In the genomic region with DNA sequence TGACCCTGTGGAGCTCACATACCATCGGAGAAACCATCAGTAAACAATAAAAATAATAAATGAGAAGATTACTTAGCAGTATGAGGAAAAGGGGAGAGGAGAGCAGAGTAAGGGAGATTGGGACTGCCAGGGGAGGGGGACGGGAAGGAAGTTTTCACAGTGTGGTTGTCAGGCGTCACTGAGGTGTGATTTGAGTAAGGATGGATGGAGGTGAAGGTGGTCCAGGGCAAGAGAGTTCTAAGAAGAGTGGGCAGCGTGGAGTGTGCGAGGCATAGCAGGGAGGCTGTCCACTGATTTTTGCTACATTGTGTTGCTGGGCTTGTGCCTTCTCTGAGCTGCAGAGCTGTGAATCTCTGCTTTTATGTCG, we compare ENCODE assay signal across 21 cellular contexts.
DNase-seq lines count a peak whose midpoint lies in the region; ATAC-seq and TF ChIP-seq lines count a peak whose summit lies in the region.
"Had no signal": no experiment of that assay in that cellular context is flagged by ENCODE, and none has a peak within 500 bp of the region (broad histone marks: within the 10 kb centered on the region; RNA-seq: fewer than 3 reads in every experiment).

No MANE protein-coding gene starts in this region.

- no peaks in the 10 kb centered on the region for H3K79me2 ChIP-seq in PC-3 (ENCODE audit: low read length)
- no peaks in the 10 kb centered on the region for H3K79me2 ChIP-seq in hepatocyte
- H3K79me2 ChIP-seq in smooth muscle cell (ENCODE audit: low read depth): no peaks in the 10 kb centered on the region

- H3K9me3 ChIP-seq in PC-3 (ENCODE audit: low read length) (no peaks in the 10 kb centered on the region), hepatocyte (ENCODE audit: low read depth) (no peaks in the 10 kb centered on the region), smooth muscle cell (replicated peaks; ENCODE audit: low read depth) (no peaks in the 10 kb centered on the region)
- H3K9me3 ChIP-seq: BLaER1 had no signal

- H4K20me1 ChIP-seq in PC-3 (ENCODE audit: low read length) (no peaks in the 10 kb centered on the region), hepatocyte (ENCODE audit: insufficient read depth, poor library complexity, severe bottlenecking) (no peaks in the 10 kb centered on the region), smooth muscle cell (ENCODE audit: low read depth) (no peaks in the 10 kb centered on the region)
- H4K20me1 ChIP-seq: BLaER1 had no signal

- no peak overlapping the region for H3K4me3 ChIP-seq in PC-3 (ENCODE audit: low read length)
- no peak overlapping the region for H3K4me3 ChIP-seq in hepatocyte
- no peak overlapping the region for H3K4me3 ChIP-seq in smooth muscle cell
- H3K4me3 ChIP-seq: BLaER1 had no signal

- no peaks in the 10 kb centered on the region for H3K36me3 ChIP-seq in PC-3 (ENCODE audit: low read depth, low read length)
- no peaks in the 10 kb centered on the region for H3K36me3 ChIP-seq in hepatocyte (replicated peaks; ENCODE audit: insufficient read depth, low read depth)
- H3K36me3 ChIP-seq in smooth muscle cell (ENCODE audit: low read depth): no peaks in the 10 kb centered on the region
- H3K36me3 ChIP-seq: BLaER1 had no signal

- no peak for TF ChIP-seq CTCF in PC-3 (conservative IDR thresholded peaks at IDR 0.05; ENCODE audit: low read depth, low read length)
- no peak for TF ChIP-seq CTCF in hepatocyte (IDR thresholded peaks at IDR 0.05; ENCODE audit: poor library complexity)
- TF ChIP-seq CTCF in smooth muscle cell (IDR thresholded peaks at IDR 0.05; ENCODE audit: borderline replicate concordance, insufficient read depth, poor library complexity, severe bottlenecking): no peak

- CTCF ChIA-PET in PC-3 (lab: Charles Lee): interaction anchor here (0.5 kb wide), 1 partner anchor 119 kb away, joined by 3 read pairs; the partner anchor contains the start of gene HPGD

- 70% methylated on average over 6 of the region's 6 CpGs for WGBS in hepatocyte (ENCODE audit: low lambda C conversion rate, missing lambda C conversion rate)
- WGBS in smooth muscle cell (ENCODE audit: low lambda C conversion rate): 80% methylated on average over 6 of the region's 6 CpGs

- H3K9me2 ChIP-seq in PC-3 (replicated peaks; ENCODE audit: low read length) (no peaks in the 10 kb centered on the region), hepatocyte (replicated peaks; ENCODE audit: insufficient read depth) (no peaks in the 10 kb centered on the region)

- in situ Hi-C loops in ACHN (cut with HindIII; ENCODE audit: low pct_ligation_motif_present, low pct_unique_long_range_greater_than_20kb, low sequenced_read_pairs): no loop called here

- intact Hi-C loops in PC-3 (cut with micrococcal nuclease): loop anchor here (5.0 kb wide), 1 partner anchor 36 kb away; no protein-coding TSS in a partner anchor

- ATAC-seq in PC-3 (no peak), HG02938 (IDR thresholded peaks at IDR 0.05; ENCODE audit: unreplicated experiment) (no peak)

- no peak overlapping the region for H2AFZ ChIP-seq in PC-3 (ENCODE audit: low read length)
- H2AFZ ChIP-seq in hepatocyte: no peak overlapping the region
- H2AFZ ChIP-seq in smooth muscle cell (ENCODE audit: low read depth): peak overlapping the region; percentile 36

- peak overlapping the region; percentile 79; the same call in 1 of the 2 replicates for H3K27ac ChIP-seq in PC-3 (ENCODE audit: low read length)
- H3K27ac ChIP-seq in hepatocyte: peak overlapping the region; percentile 90
- H3K27ac ChIP-seq in smooth muscle cell (ENCODE audit: low read depth): no peak overlapping the region
- H3K27ac ChIP-seq: BLaER1 had no signal

- peak overlapping the region; percentile 18; the same call in 1 of the 2 replicates for H3K9ac ChIP-seq in PC-3 (ENCODE audit: low read length)
- H3K9ac ChIP-seq in smooth muscle cell (ENCODE audit: low read depth): no peak overlapping the region
- H3K9ac ChIP-seq: BLaER1 had no signal

- H3K4me1 ChIP-seq in PC-3 (ENCODE audit: insufficient read depth, low read length) (peaks cover 42% of the 10 kb centered on the region), hepatocyte (ENCODE audit: insufficient read depth) (peaks cover 19% of the 10 kb centered on the region), smooth muscle cell (ENCODE audit: low read depth) (peaks cover 22% of the 10 kb centered on the region)
- H3K4me1 ChIP-seq: BLaER1 had no signal

- BruUV-seq in PC-3 (replicated peaks; lab: Mats Ljungman, UMichigan): no TSS peak

- POLR2A ChIA-PET in PC-3 (lab: Charles Lee; ENCODE audit: unreplicated experiment): no interaction called here

- H3F3A ChIP-seq in PC-3 (ENCODE audit: low read length, unreplicated experiment): no peaks in the 10 kb centered on the region
- no peaks in the 10 kb centered on the region for H3F3A ChIP-seq in smooth muscle cell (ENCODE audit: low read depth)

- H3K4me2 ChIP-seq in PC-3 (ENCODE audit: low read length) (no peak overlapping the region), hepatocyte (peak overlapping the region; percentile 18), smooth muscle cell (no peak overlapping the region)
- H3K4me2 ChIP-seq: BLaER1 had no signal

- H3K27me3 ChIP-seq in PC-3 (ENCODE audit: low read length) (no peaks in the 10 kb centered on the region), hepatocyte (no peaks in the 10 kb centered on the region), smooth muscle cell (ENCODE audit: low read depth) (no peaks in the 10 kb centered on the region)
- H3K27me3 ChIP-seq: BLaER1 had no signal

- DNase-seq in ELF-1 (ENCODE audit: low read depth, low spot score) (peak; percentile 27), PC-3 (no peak), hepatocyte (ENCODE audit: low spot score) (no peak), smooth muscle cell (lab: John Stamatoyannopoulos, UW; ENCODE audit: unreplicated experiment) (no peak), ACHN (no peak), DMS153 treated with DMSO at 0.1 percent for 48 hours (lab: John Stamatoyannopoulos, UW; ENCODE audit: unreplicated experiment) (no peak)
- no peak for DNase-seq in activated effector memory CD4-positive, alpha-beta T cell treated with anti-CD3 and anti-CD28 coated beads, Interleukin-2, amount 50 U/mL, for 16 hours
- DNase-seq: CD4-positive, alpha-beta T cell; DMS153; GDM1; KG1; NCI-H1092 treated with DMSO at 0.1 percent for 48 hours; NCI-H146; NCI-H2081; NCI-H2171 treated with DMSO at 0.1 percent for 48 hours; NCI-H524 treated with DMSO at 0.1 percent for 48 hours; OCI-M1; Right ventricle myocardium superior; SW 1271 had no signal
